In the genomic region with DNA sequence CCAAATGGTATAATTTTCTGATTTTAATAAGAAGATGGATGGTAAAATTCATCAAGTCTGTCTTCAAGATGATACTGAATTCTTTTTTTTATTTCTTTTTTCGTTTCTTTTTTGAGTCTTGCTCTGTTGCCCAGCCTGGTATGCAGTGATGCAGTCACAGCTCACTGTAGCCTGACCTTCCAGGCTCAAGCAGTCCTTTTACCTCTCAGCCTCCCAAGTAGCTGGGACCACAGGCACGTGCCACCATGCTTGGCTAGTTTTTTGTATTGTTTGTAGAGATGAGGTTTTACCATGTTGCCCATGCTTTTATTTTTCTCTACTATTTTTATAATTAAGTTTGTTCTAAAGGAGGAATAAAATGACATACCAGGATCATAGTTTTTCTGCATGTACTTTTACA, we compare ENCODE assay signal across 21 cellular contexts.
DNase-seq lines count a peak whose midpoint lies in the region; ATAC-seq and TF ChIP-seq lines count a peak whose summit lies in the region.
"Had no signal": no experiment of that assay in that cellular context is flagged by ENCODE, and none has a peak within 500 bp of the region (broad histone marks: within the 10 kb centered on the region; RNA-seq: fewer than 3 reads in every experiment).

No MANE protein-coding gene starts in this region.

- H3K27me3 ChIP-seq in GM06990 (replicated peaks; ENCODE audit: control insufficient read depth, insufficient read depth, low read length) = no peaks in the 10 kb centered on the region
- H3K27me3 ChIP-seq: BE2C; BLaER1 treated with 17β-estradiol and CSF1 and Interleukin-3, amounts not matched to agents 10 nM and 100 nM had no signal

- H3K36me3 ChIP-seq in GM06990 (ENCODE audit: control insufficient read depth, insufficient read depth, low read length) = no peaks in the 10 kb centered on the region
- H3K36me3 ChIP-seq: BE2C, HAP-1 had no signal

- ATAC-seq in HG03045 (IDR thresholded peaks at IDR 0.05; ENCODE audit: unreplicated experiment) = no peak
- ATAC-seq: A549 had no signal

- no peak overlapping the region for H3K4me3 ChIP-seq in GM06990 (replicated peaks; ENCODE audit: low read depth, low read length)
- H3K4me3 ChIP-seq: A549; BLaER1 treated with 17β-estradiol and CSF1 and Interleukin-3, amounts not matched to agents 10 nM and 100 nM; HAP-1 had no signal

- no peak for TF ChIP-seq CTCF in GM06990 (IDR thresholded peaks at IDR 0.05; ENCODE audit: insufficient read depth, low read length, poor library complexity, severe bottlenecking)

- DNase-seq in GM06990 (ENCODE audit: extremely low read depth, insufficient read length) (peak; percentile 6), NAMALWA (ENCODE audit: low spot score) (peak; percentile 3), glomerular visceral epithelial cell (ENCODE audit: extremely low spot score) (peak; percentile 16), DMS153 treated with DMSO at 0.1 percent for 48 hours (lab: John Stamatoyannopoulos, UW; ENCODE audit: unreplicated experiment) (no peak), SIG-M5 (lab: John Stamatoyannopoulos, UW) (no peak), NCI-H1105 (lab: John Stamatoyannopoulos, UW) (no peak)
- DNase-seq: 8988T; ACHN; AML-193; BE2C; CD4-positive, alpha-beta T cell; CD8-positive, alpha-beta memory T cell; DMS 273 treated with DMSO at 0.1 percent for 48 hours; DMS53; DMS79 treated with DMSO at 0.1 percent for 48 hours; GDM1; GOT3 had no signal

Comparison
In these comparisons a context has a peak if more than half of its experiments do, and no peak if none do; other contexts are left out.
1. DNase-seq: peak in GM06990 (single experiment), NAMALWA (single experiment) and glomerular visceral epithelial cell (single experiment); none in DMS153 treated with DMSO at 0.1 percent for 48 hours (single experiment), SIG-M5 (single experiment) and NCI-H1105 (single experiment).